Comparison of ENCODE assay signal across 17 cellular contexts in genomic region chr20:57746832-57747404, GRCh38. TPM values are rescaled to one million over a fixed set of nuclear protein-coding genes. Genes with fewer than 3 reads are reported as not detected.
DNase-seq lines count a peak whose midpoint lies in the region; ATAC-seq, FAIRE-seq and TF ChIP-seq lines count a peak whose summit lies in the region.
"Had no signal": no experiment of that assay in that cellular context is flagged by ENCODE, and none has a peak within 500 bp of the region (broad histone marks: within the 10 kb centered on the region; RNA-seq: fewer than 3 reads in every experiment).

No MANE protein-coding gene starts in this region.

- TF ChIP-seq POLR2A in spleen (IDR thresholded peaks at IDR 0.05) = no peak

- 64 to 71% (median 67%) methylated on average over 7 of the region's 7 CpGs for WGBS in spleen, 5 donors

- H3K27me3 ChIP-seq in spleen (replicated peaks in 1 of 7) = peaks cover 0 to 33% (median 0%) of the 10 kb centered on the region in 7 donors

- H3K27ac ChIP-seq in coronary artery = peak overlapping the region; percentile 39 to 88
- H3K27ac ChIP-seq in spleen = peak overlapping the region in 2 of 8 donors; percentile 5 to 87

- no peak overlapping the region for H3K4me3 Mint-ChIP-seq in activated T-cell treated with anti-CD3 and anti-CD28 coated beads, Interleukin-2, amount 50 U/mL, for 4 hours
- H3K4me3 Mint-ChIP-seq: CD4-positive, alpha-beta memory T cell had no signal

- H3K4me1 Mint-ChIP-seq in activated T-cell treated with anti-CD3 and anti-CD28 coated beads, Interleukin-2, amount 50 U/mL, for 4 hours (ENCODE audit: low read depth) = peaks cover 13% of the 10 kb centered on the region

- TF ChIP-seq CTCF in coronary artery (IDR thresholded peaks at IDR 0.05) = no peak
- TF ChIP-seq CTCF in spleen (IDR thresholded peaks at IDR 0.05 in 8 of 11, conservative IDR thresholded peaks at IDR 0.05 in 3 of 11) = no peak

- peak; percentile 33 for FAIRE-seq in HTR-8/SVneo (lab: Jason Lieb, UNC)

- peaks cover 17% of the 10 kb centered on the region for H3K27me3 Mint-ChIP-seq in activated T-cell treated with anti-CD3 and anti-CD28 coated beads, Interleukin-2, amount 50 U/mL, for 4 hours (ENCODE audit: low read depth)

- DNase-seq in Caki2 (ENCODE audit: low read depth) = peak; percentile 39
- DNase-seq in HTR-8/SVneo (ENCODE audit: insufficient read length, low spot score) = no peak
- DNase-seq in coronary artery (ENCODE audit: low spot score) = no peak
- DNase-seq in spleen = peak; percentile 39
- no peak for DNase-seq in activated T-cell treated with anti-CD3 and anti-CD28 coated beads, Interleukin-2, amount 50 U/mL, for 4 hours
- DNase-seq in NCI-H526 (lab: John Stamatoyannopoulos, UW) = no peak
- DNase-seq in NCI-H1930 (lab: John Stamatoyannopoulos, UW) = no peak
- DNase-seq: AML-193; CD4-positive, alpha-beta memory T cell; EL; Karpas-422; MM.1S; NCI-H1105 treated with DMSO at 0.1 percent for 48 hours; NCI-H187; NCI-H446; NCI-H774 had no signal

- H3K4me3 ChIP-seq in coronary artery (no peak overlapping the region), spleen (no peak overlapping the region)
- H3K4me3 ChIP-seq: HAP-1 had no signal

- in situ Hi-C loops in Caki2 (cut with HindIII; ENCODE audit: low pct_unique_long_range_greater_than_20kb, low sequenced_read_pairs) = no loop called here

- ATAC-seq in activated T-cell treated with anti-CD3 and anti-CD28 coated beads, Interleukin-2, amount 50 U/mL, for 4 hours = no peak

- no peaks in the 10 kb centered on the region for H3K9me3 Mint-ChIP-seq in activated T-cell treated with anti-CD3 and anti-CD28 coated beads, Interleukin-2, amount 50 U/mL, for 4 hours

- H3K9me3 ChIP-seq in spleen = peaks cover 0 to 5% (median 0%) of the 10 kb centered on the region in 8 donors
- H3K9me3 ChIP-seq: HAP-1 had no signal

- intact Hi-C loops in spleen (cut with DNase I; ENCODE audit: low total_unique reads) = no loop called here

- no peaks in the 10 kb centered on the region for H3K36me3 ChIP-seq in spleen
- H3K36me3 ChIP-seq: HAP-1 had no signal

- H3K36me3 Mint-ChIP-seq in activated T-cell treated with anti-CD3 and anti-CD28 coated beads, Interleukin-2, amount 50 U/mL, for 4 hours (ENCODE audit: insufficient read depth) = no peaks in the 10 kb centered on the region
- H3K36me3 Mint-ChIP-seq: CD4-positive, alpha-beta memory T cell had no signal

- peaks cover 13 to 44% (median 33%) of the 10 kb centered on the region in 6 donors for H3K4me1 ChIP-seq in spleen
- H3K4me1 ChIP-seq: HAP-1 had no signal

RNA-seq across cellular contexts. Expression of gene PMEPA1, which starts 37.1 kb away (rescaled TPM):
- total RNA-seq in Caki2 (2014; rRNA removed; shearing (Covaris generic); ENCODE audit: low replicate concordance) = 68.1 and 97.6 TPM in 2 replicates
- total RNA-seq in spleen = 10 to 100 TPM in 5 of 7 donors, 1 to 10 TPM in 2; 7.3 to 15.7 (median 10.9) TPM
- polyA plus RNA-seq in spleen = 1 to 10 TPM; 4.8 to 7.9 (median 6.7) TPM
- 1 to 10 TPM; 4.3 to 7.4 (median 5.6) TPM for total RNA-seq in activated T-cell treated with anti-CD3 and anti-CD28 coated beads, Interleukin-2, amount 50 U/mL, for 4 hours

Comparison
In these comparisons a context has a peak if more than half of its experiments do, and no peak if none do; other contexts are left out.
1. DNase-seq: peak in Caki2 (single experiment) and spleen (single experiment); none in HTR-8/SVneo (single experiment), coronary artery (single experiment), activated T-cell treated with anti-CD3 and anti-CD28 coated beads, Interleukin-2, amount 50 U/mL, for 4 hours (single experiment), NCI-H526 (0 of 2) and NCI-H1930 (0 of 2).